Comparison of ENCODE assay signal across 27 cellular contexts in the genomic region with DNA sequence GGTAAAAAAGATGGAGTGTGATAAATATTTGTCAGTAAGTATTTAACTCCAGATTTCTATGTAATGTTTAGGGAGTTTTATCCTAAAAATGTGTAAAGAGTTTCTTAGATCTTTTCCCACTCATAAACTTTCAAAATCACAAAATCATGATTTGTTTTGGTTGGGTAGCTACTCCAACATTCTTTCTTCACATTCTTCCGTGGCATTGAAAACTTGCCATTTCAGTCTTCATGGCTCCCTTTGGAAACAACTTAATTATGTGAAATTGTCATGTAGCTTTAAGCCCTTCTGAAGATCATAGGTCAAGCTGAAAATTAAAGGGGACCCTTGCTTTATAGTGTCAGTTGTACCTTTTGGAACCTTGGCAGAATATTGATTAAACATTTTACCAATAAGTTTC.
A peak's percentile ranks its signal among the peaks of the same experiment; 100 is the strongest.
DNase-seq lines count a peak whose midpoint lies in the region; ATAC-seq and TF ChIP-seq lines count a peak whose summit lies in the region.
"Had no signal": no experiment of that assay in that cellular context is flagged by ENCODE, and none has a peak within 500 bp of the region (broad histone marks: within the 10 kb centered on the region; RNA-seq: fewer than 3 reads in every experiment).

No MANE protein-coding gene starts in this region.

- H3K27me3 ChIP-seq in adipocyte (replicated peaks; ENCODE audit: control insufficient read depth, insufficient read depth, low read length) (no peaks in the 10 kb centered on the region), MG63 (no peaks in the 10 kb centered on the region; the same call in 1 of the 2 replicates), PC-9 (ENCODE audit: insufficient read depth, low read depth) (no peaks in the 10 kb centered on the region)
- H3K27me3 ChIP-seq: SJCRH30 had no signal

- no peak overlapping the region for H3K9ac ChIP-seq in adipocyte (ENCODE audit: low read length)

- intact Hi-C loops in PC-9 (cut with micrococcal nuclease; ENCODE audit: unreplicated experiment) = no loop called here

- POLR2A ChIA-PET in PC-9 (lab: Charles Lee; ENCODE audit: unreplicated experiment) = no interaction called here

- H3F3A ChIP-seq in PC-9 (ENCODE audit: insufficient read depth, low read depth) = peaks cover 8% of the 10 kb centered on the region; the same call in 1 of the 2 replicates

- no peak overlapping the region for H3K4me2 ChIP-seq in PC-9

- BruUV-seq in PC-9 (replicated peaks; lab: Mats Ljungman, UMichigan) = no TSS peak

- CTCF ChIA-PET in PC-9 (lab: Charles Lee) = no interaction called here

- H3K27ac ChIP-seq in PC-9 = no peak overlapping the region
- H3K27ac ChIP-seq: C4-2B, SJCRH30 had no signal

- H3K9me3 ChIP-seq in adipocyte (ENCODE audit: control insufficient read depth, low read length) (no peaks in the 10 kb centered on the region), MG63 (no peaks in the 10 kb centered on the region), PC-9 (ENCODE audit: insufficient read depth, low read depth) (no peaks in the 10 kb centered on the region)
- H3K9me3 ChIP-seq: SJCRH30 had no signal

- no peak for ATAC-seq in GM18858 (IDR thresholded peaks at IDR 0.05; ENCODE audit: unreplicated experiment)
- ATAC-seq: K562, PC-3, Right ventricle myocardium inferior, SK-N-SH treated with all-trans-retinoic acid at 6 μM for 48 hours had no signal

- no peak overlapping the region for H3K4me3 ChIP-seq in adipocyte (ENCODE audit: low read length)
- no peak overlapping the region for H3K4me3 ChIP-seq in MG63
- H3K4me3 ChIP-seq in PC-9 = no peak overlapping the region
- H3K4me3 ChIP-seq: K562, SJCRH30 had no signal

- DNase-seq in AG20443 (ENCODE audit: low spot score) (peak; percentile 10), adipocyte (ENCODE audit: low read depth) (peak; percentile 47), fibroblast of gingiva (ENCODE audit: low read depth) (peak; percentile 30), renal cortical epithelial cell (ENCODE audit: low read depth) (peak; percentile 34), MG63 (no peak), PC-9 (no peak), C1 segment of cervical spinal cord (lab: John Stamatoyannopoulos, UW) (no peak)
- DNase-seq: Calu3; CD8-positive, alpha-beta memory T cell; DMS79 treated with DMSO at 0.1 percent for 48 hours; GF-D8; H7; Kasumi-1; MV-4-11; NCI-H1105; NCI-H1436 treated with DMSO at 0.1 percent for 48 hours; NCI-H187 treated with DMSO at 0.1 percent for 48 hours; NCI-H524 treated with DMSO at 0.1 percent for 48 hours; NCI-H774; NK-92 treated with Interleukin-12 subunit alpha and Interleukin-12 subunit beta, amount 100 ng/mL, for 24 hours; PC-3; SJCRH30 had no signal

- H3K9me2 ChIP-seq in PC-9 (ENCODE audit: insufficient read depth) = no peaks in the 10 kb centered on the region

- no peak for TF ChIP-seq CTCF in PC-9 (conservative IDR thresholded peaks at IDR 0.05)

- no peaks in the 10 kb centered on the region for H4K20me1 ChIP-seq in PC-9 (ENCODE audit: insufficient read depth)

- peaks cover 43% of the 10 kb centered on the region for H3K4me1 ChIP-seq in adipocyte (ENCODE audit: control insufficient read depth, insufficient read depth, low read length)
- peaks cover 17% of the 10 kb centered on the region for H3K4me1 ChIP-seq in PC-9 (replicated peaks; ENCODE audit: insufficient read depth)

- H3K36me3 ChIP-seq in adipocyte (ENCODE audit: control insufficient read depth, insufficient read depth, low read length, severe bottlenecking) = no peaks in the 10 kb centered on the region
- no peaks in the 10 kb centered on the region for H3K36me3 ChIP-seq in MG63
- no peaks in the 10 kb centered on the region for H3K36me3 ChIP-seq in PC-9 (ENCODE audit: low read depth)
- H3K36me3 ChIP-seq: SJCRH30 had no signal

- H2AFZ ChIP-seq in PC-9 = no peak overlapping the region

- H3K79me2 ChIP-seq in PC-9 (ENCODE audit: low read depth) = 0 out of 2 replicates have a peak, but pooled peaks cover 4% of the 10 kb centered on the region

Comparison
In these comparisons a context has a peak if more than half of its experiments do, and no peak if none do; other contexts are left out.
1. DNase-seq: peak in AG20443 (single experiment), adipocyte (single experiment), fibroblast of gingiva (single experiment) and renal cortical epithelial cell (single experiment); none in MG63 (single experiment), PC-9 (0 of 2) and C1 segment of cervical spinal cord (0 of 14).